Comparison of ENCODE assay signal across 17 cellular contexts in genomic region chr11:19450282-19450681, GRCh38.
DNase-seq lines count a peak whose midpoint lies in the region; ATAC-seq and TF ChIP-seq lines count a peak whose summit lies in the region.
"Had no signal": no experiment of that assay in that cellular context is flagged by ENCODE, and none has a peak within 500 bp of the region (broad histone marks: within the 10 kb centered on the region; RNA-seq: fewer than 3 reads in every experiment).

No MANE protein-coding gene starts in this region.

- peak; percentile 59 for DNase-seq in Karpas-422
- no peak for DNase-seq in chondrocyte (ENCODE audit: low spot score)
- DNase-seq in coronary artery (ENCODE audit: low spot score) = no peak
- DNase-seq in natural killer cell = no peak
- DNase-seq: 8988T; Calu3; CD8-positive, alpha-beta T cell; DMS79 treated with DMSO at 0.1 percent for 48 hours; H9; IMR-90 had no signal

- peak overlapping the region; percentile 18 for H3K27ac Mint-ChIP-seq in chondrocyte (ENCODE audit: unreplicated experiment)
- no peak overlapping the region for H3K27ac Mint-ChIP-seq in natural killer cell
- H3K27ac Mint-ChIP-seq: CD14-positive monocyte; CD8-positive, alpha-beta T cell; H9 had no signal

- H3K4me2 ChIP-seq in Karpas-422 (ENCODE audit: low read depth, low read length, poor library complexity, severe bottlenecking) = peak overlapping the region; percentile 39
- H3K4me2 ChIP-seq: BLaER1 had no signal

- H3K4me3 Mint-ChIP-seq in chondrocyte (ENCODE audit: unreplicated experiment) (no peak overlapping the region), natural killer cell (no peak overlapping the region)
- H3K4me3 Mint-ChIP-seq: CD14-positive monocyte; CD8-positive, alpha-beta T cell; H9 had no signal

- no peaks in the 10 kb centered on the region for H3K79me2 ChIP-seq in Karpas-422 (ENCODE audit: low read length)

- no peak overlapping the region for H2AFZ ChIP-seq in Karpas-422 (ENCODE audit: low read length)

- H3K36me3 Mint-ChIP-seq in chondrocyte (ENCODE audit: low read depth) (no peaks in the 10 kb centered on the region), natural killer cell (no peaks in the 10 kb centered on the region)
- H3K36me3 Mint-ChIP-seq: CD14-positive monocyte; CD8-positive, alpha-beta T cell had no signal

- ATAC-seq in GM18511 (IDR thresholded peaks at IDR 0.05; ENCODE audit: unreplicated experiment) (peak; percentile 46), GM19463 (IDR thresholded peaks at IDR 0.05; ENCODE audit: unreplicated experiment) (peak; percentile 66), GM21619 (IDR thresholded peaks at IDR 0.05; ENCODE audit: unreplicated experiment) (no peak), natural killer cell (no peak), HG03457 (IDR thresholded peaks at IDR 0.05; ENCODE audit: unreplicated experiment) (no peak)
- ATAC-seq: CD8-positive, alpha-beta T cell; K562 had no signal

- TF ChIP-seq CTCF in chondrocyte (IDR thresholded peaks at IDR 0.05) (no peak), coronary artery (IDR thresholded peaks at IDR 0.05) (no peak), natural killer cell (IDR thresholded peaks at IDR 0.05) (no peak)

- peaks cover 13% of the 10 kb centered on the region for H3K4me1 ChIP-seq in Karpas-422 (ENCODE audit: low read length)

- intact Hi-C loops in natural killer cell (cut with micrococcal nuclease) = no loop called here

- H3K4me3 ChIP-seq in Karpas-422 (ENCODE audit: low read length) (no peak overlapping the region), coronary artery (no peak overlapping the region)
- H3K4me3 ChIP-seq: BLaER1, K562 had no signal

- H3K27ac ChIP-seq in Karpas-422 (ENCODE audit: low read length) = no peak overlapping the region
- H3K27ac ChIP-seq in coronary artery = no peak overlapping the region
- H3K27ac ChIP-seq: BLaER1 had no signal

- H3K4me1 Mint-ChIP-seq in chondrocyte (ENCODE audit: low read depth) = no peaks in the 10 kb centered on the region
- no peaks in the 10 kb centered on the region for H3K4me1 Mint-ChIP-seq in natural killer cell
- H3K4me1 Mint-ChIP-seq: CD14-positive monocyte had no signal

- peaks cover 16% of the 10 kb centered on the region for H3K27me3 Mint-ChIP-seq in chondrocyte (ENCODE audit: low read depth)
- H3K27me3 Mint-ChIP-seq in natural killer cell (ENCODE audit: low read depth in 2 of 2) = peaks cover 6 to 7% of the 10 kb centered on the region in 2 donors

- no peaks in the 10 kb centered on the region for H4K20me1 ChIP-seq in Karpas-422 (ENCODE audit: insufficient read depth, low read depth, low read length)
- H4K20me1 ChIP-seq: BLaER1 had no signal

- no peaks in the 10 kb centered on the region for H3K9me2 ChIP-seq in Karpas-422 (replicated peaks; ENCODE audit: insufficient read depth, low read length)

- no peak overlapping the region for H3K9ac ChIP-seq in Karpas-422 (ENCODE audit: low read length)
- H3K9ac ChIP-seq: BLaER1 had no signal

- no peaks in the 10 kb centered on the region for H3K36me3 ChIP-seq in Karpas-422 (ENCODE audit: insufficient read depth, low read length)
- H3K36me3 ChIP-seq: BLaER1 had no signal

- H3K9me3 ChIP-seq in Karpas-422 (ENCODE audit: low read length) = no peaks in the 10 kb centered on the region
- H3K9me3 ChIP-seq: BLaER1 had no signal

- H3K27me3 ChIP-seq in Karpas-422 (ENCODE audit: low read length) = no peaks in the 10 kb centered on the region
- H3K27me3 ChIP-seq: BLaER1 had no signal

- no peaks in the 10 kb centered on the region for H3K9me3 Mint-ChIP-seq in chondrocyte (ENCODE audit: low read depth)
- H3K9me3 Mint-ChIP-seq in natural killer cell = no peaks in the 10 kb centered on the region
- H3K9me3 Mint-ChIP-seq: CD14-positive monocyte; CD8-positive, alpha-beta T cell; H9 had no signal

Comparison
In these comparisons a context has a peak if more than half of its experiments do, and no peak if none do; other contexts are left out.
1. ATAC-seq: peak in GM18511 (single experiment) and GM19463 (single experiment); none in GM21619 (single experiment), natural killer cell (0 of 3) and HG03457 (single experiment).